8 cellular contexts compared by ENCODE assay signal in genomic region chr12:50111417-50111692, GRCh38. TPM values are rescaled to one million over a fixed set of nuclear protein-coding genes. Genes with fewer than 3 reads are reported as not detected.
DNase-seq lines count a peak whose midpoint lies in the region; ATAC-seq and TF ChIP-seq lines count a peak whose summit lies in the region.

No MANE protein-coding gene starts in this region.

- no peak for TF ChIP-seq CTCF in testis (IDR thresholded peaks at IDR 0.05)

- no peak for ATAC-seq in stimulated activated naive CD8-positive, alpha-beta T cell treated with anti-CD3 and anti-CD28 coated beads, Interleukin-15, Interleukin-2, amounts not matched to agents 100 U/mL and 50 U/mL, for 24 hours
- ATAC-seq in GM19351 (IDR thresholded peaks at IDR 0.05; ENCODE audit: unreplicated experiment) = no peak

- H3K9me3 ChIP-seq in iPS-18c (ENCODE audit: control insufficient read depth, insufficient read depth, low read length) = no peaks in the 10 kb centered on the region
- H3K9me3 ChIP-seq in testis = no peaks in the 10 kb centered on the region

- peaks cover 52% of the 10 kb centered on the region for H3K4me1 Mint-ChIP-seq in stimulated activated naive CD8-positive, alpha-beta T cell treated with anti-CD3 and anti-CD28 coated beads, Interleukin-15, Interleukin-2, amounts not matched to agents 100 ng/mL and 50 ng/mL, for 24 hours (ENCODE audit: low read depth)
- peaks cover 39% of the 10 kb centered on the region for H3K4me1 Mint-ChIP-seq in activated T-helper 1 cell treated with anti-CD3 and anti-CD28 coated beads, Interleukin-12 subunit alpha, Interleukin-12 subunit beta, Interleukin-2, Interleukin-4 antibody, amounts not matched to agents 30 ng/mL and 10 ng/mL and 1 ng/mL, durations not matched to agents 14 hours and 24 hours and 36 hours (ENCODE audit: low read depth)

- intact Hi-C loops in activated T-helper 1 cell treated with anti-CD3 and anti-CD28 coated beads, Interleukin-12 subunit alpha, Interleukin-12 subunit beta, Interleukin-2, Interleukin-4 antibody, amounts not matched to agents 30 ng/mL and 10 ng/mL and 1 ng/mL, durations not matched to agents 14 hours and 24 hours and 36 hours (cut with micrococcal nuclease) = loop anchor here (1.0 to 10.0 kb wide), 10 partner anchors 21 to 1061 kb away; partner anchors contain the start of genes ATF1, LIMA1, SLC11A2 and SMARCD1
- intact Hi-C loops in testis (cut with DNase I; ENCODE audit: low total_unique reads) = no loop called here

- H3K9me3 Mint-ChIP-seq in stimulated activated naive CD8-positive, alpha-beta T cell treated with anti-CD3 and anti-CD28 coated beads, Interleukin-15, Interleukin-2, amounts not matched to agents 100 ng/mL and 50 ng/mL, for 24 hours = no peaks in the 10 kb centered on the region
- H3K9me3 Mint-ChIP-seq in activated T-helper 1 cell treated with anti-CD3 and anti-CD28 coated beads, Interleukin-12 subunit alpha, Interleukin-12 subunit beta, Interleukin-2, Interleukin-4 antibody, amounts not matched to agents 30 ng/mL and 10 ng/mL and 1 ng/mL, durations not matched to agents 14 hours and 24 hours and 36 hours = no peaks in the 10 kb centered on the region

- H3K4me3 ChIP-seq in iPS-18c (ENCODE audit: insufficient read depth, low read depth, low read length) (peak overlapping the region; percentile 40), testis (peak overlapping the region; percentile 24 to 88)

- DNase-seq in stimulated activated naive CD8-positive, alpha-beta T cell treated with anti-CD3 and anti-CD28 coated beads, Interleukin-15, Interleukin-2, amounts not matched to agents 100 U/mL and 50 U/mL, for 24 hours = no peak
- no peak for DNase-seq in activated T-helper 1 cell treated with anti-CD3 and anti-CD28 coated beads, Interleukin-12 subunit alpha, Interleukin-12 subunit beta, Interleukin-2, Interleukin-4 antibody, amounts not matched to agents 30 ng/mL and 10 ng/mL and 1 ng/mL, durations not matched to agents 14 hours and 24 hours and 36 hours (ENCODE audit: low spot score)
- no peak for DNase-seq in testis
- DNase-seq in iPS-NIHi11 (ENCODE audit: low spot score) = no peak
- no peak for DNase-seq in NCI-H748 treated with DMSO at 0.1 percent for 48 hours (lab: John Stamatoyannopoulos, UW)

- H3K4me3 Mint-ChIP-seq in stimulated activated naive CD8-positive, alpha-beta T cell treated with anti-CD3 and anti-CD28 coated beads, Interleukin-15, Interleukin-2, amounts not matched to agents 100 ng/mL and 50 ng/mL, for 24 hours = peak overlapping the region; percentile 97
- peak overlapping the region; percentile 94 for H3K4me3 Mint-ChIP-seq in activated T-helper 1 cell treated with anti-CD3 and anti-CD28 coated beads, Interleukin-12 subunit alpha, Interleukin-12 subunit beta, Interleukin-2, Interleukin-4 antibody, amounts not matched to agents 30 ng/mL and 10 ng/mL and 1 ng/mL, durations not matched to agents 14 hours and 24 hours and 36 hours

- H3K4me1 ChIP-seq in testis = peaks cover 16% of the 10 kb centered on the region

- no peaks in the 10 kb centered on the region for H3K36me3 ChIP-seq in testis (ENCODE audit: low read depth, missing control alignments)

- peak overlapping the region; percentile 94 for H3K27ac Mint-ChIP-seq in stimulated activated naive CD8-positive, alpha-beta T cell treated with anti-CD3 and anti-CD28 coated beads, Interleukin-15, Interleukin-2, amounts not matched to agents 100 ng/mL and 50 ng/mL, for 24 hours
- H3K27ac Mint-ChIP-seq in activated T-helper 1 cell treated with anti-CD3 and anti-CD28 coated beads, Interleukin-12 subunit alpha, Interleukin-12 subunit beta, Interleukin-2, Interleukin-4 antibody, amounts not matched to agents 30 ng/mL and 10 ng/mL and 1 ng/mL, durations not matched to agents 14 hours and 24 hours and 36 hours = peak overlapping the region; percentile 94

- no peak for TF ChIP-seq POLR2A in testis (IDR thresholded peaks at IDR 0.05)

- 7 to 8% methylated on average over 18 of the region's 18 CpGs for WGBS in testis, 2 donors

- H3K27ac ChIP-seq in testis = peak overlapping the region in 1 of 2 donors; percentile 53

- H3K27me3 ChIP-seq in testis = no peaks in the 10 kb centered on the region

- peaks cover 11% of the 10 kb centered on the region for H3K36me3 Mint-ChIP-seq in stimulated activated naive CD8-positive, alpha-beta T cell treated with anti-CD3 and anti-CD28 coated beads, Interleukin-15, Interleukin-2, amounts not matched to agents 100 ng/mL and 50 ng/mL, for 24 hours (ENCODE audit: low read depth)
- H3K36me3 Mint-ChIP-seq in activated T-helper 1 cell treated with anti-CD3 and anti-CD28 coated beads, Interleukin-12 subunit alpha, Interleukin-12 subunit beta, Interleukin-2, Interleukin-4 antibody, amounts not matched to agents 30 ng/mL and 10 ng/mL and 1 ng/mL, durations not matched to agents 14 hours and 24 hours and 36 hours (ENCODE audit: low read depth) = peaks cover 7% of the 10 kb centered on the region

- H3K27me3 Mint-ChIP-seq in stimulated activated naive CD8-positive, alpha-beta T cell treated with anti-CD3 and anti-CD28 coated beads, Interleukin-15, Interleukin-2, amounts not matched to agents 100 ng/mL and 50 ng/mL, for 24 hours = no peaks in the 10 kb centered on the region
- no peaks in the 10 kb centered on the region for H3K27me3 Mint-ChIP-seq in activated T-helper 1 cell treated with anti-CD3 and anti-CD28 coated beads, Interleukin-12 subunit alpha, Interleukin-12 subunit beta, Interleukin-2, Interleukin-4 antibody, amounts not matched to agents 30 ng/mL and 10 ng/mL and 1 ng/mL, durations not matched to agents 14 hours and 24 hours and 36 hours (ENCODE audit: insufficient read depth)

RNA-seq across cellular contexts. Expression of gene COX14, which starts 0.7 kb away (rescaled TPM):
- 44.3 and 45.6 TPM in 2 replicates for total RNA-seq in activated T-helper 1 cell treated with anti-CD3 and anti-CD28 coated beads, Interleukin-12 subunit alpha, Interleukin-12 subunit beta, Interleukin-2, Interleukin-4 antibody, amounts not matched to agents 30 ng/mL and 10 ng/mL and 1 ng/mL, durations not matched to agents 14 hours and 24 hours and 36 hours
- 10 to 100 TPM; 38.7 to 54.9 TPM for total RNA-seq in testis
- polyA plus RNA-seq in testis (ENCODE audit: insufficient read depth, low read depth, low replicate concordance) = 50.2 TPM

RNA-seq across cellular contexts. Expression of gene GPD1, which starts 7.5 kb away (rescaled TPM):
- 0.29 and 0.88 TPM in 2 replicates for total RNA-seq in activated T-helper 1 cell treated with anti-CD3 and anti-CD28 coated beads, Interleukin-12 subunit alpha, Interleukin-12 subunit beta, Interleukin-2, Interleukin-4 antibody, amounts not matched to agents 30 ng/mL and 10 ng/mL and 1 ng/mL, durations not matched to agents 14 hours and 24 hours and 36 hours
- total RNA-seq in testis = 1 to 10 TPM; 2.1 to 2.4 TPM
- polyA plus RNA-seq in testis (ENCODE audit: insufficient read depth, low read depth, low replicate concordance) = 3.1 TPM

RNA-seq across cellular contexts. Expression of gene SMARCD1, which starts 26.2 kb away (rescaled TPM):
- 74.6 and 75.3 TPM in 2 replicates for total RNA-seq in activated T-helper 1 cell treated with anti-CD3 and anti-CD28 coated beads, Interleukin-12 subunit alpha, Interleukin-12 subunit beta, Interleukin-2, Interleukin-4 antibody, amounts not matched to agents 30 ng/mL and 10 ng/mL and 1 ng/mL, durations not matched to agents 14 hours and 24 hours and 36 hours
- 10 to 100 TPM; 87.6 to 99.0 TPM for total RNA-seq in testis
- 67.3 TPM for polyA plus RNA-seq in testis (ENCODE audit: insufficient read depth, low read depth, low replicate concordance)

RNA-seq across cellular contexts. Expression of gene ASIC1, which starts 54.0 kb away (rescaled TPM):
- 10.2 and 11.2 TPM in 2 replicates for total RNA-seq in activated T-helper 1 cell treated with anti-CD3 and anti-CD28 coated beads, Interleukin-12 subunit alpha, Interleukin-12 subunit beta, Interleukin-2, Interleukin-4 antibody, amounts not matched to agents 30 ng/mL and 10 ng/mL and 1 ng/mL, durations not matched to agents 14 hours and 24 hours and 36 hours
- total RNA-seq in testis = 1 to 10 TPM; 1.9 to 3.5 TPM
- polyA plus RNA-seq in testis (ENCODE audit: insufficient read depth, low read depth, low replicate concordance) = 2.7 TPM

RNA-seq across cellular contexts. Expression of gene CERS5, which starts 55.8 kb away (rescaled TPM):
- 64.2 and 67.9 TPM in 2 replicates for total RNA-seq in activated T-helper 1 cell treated with anti-CD3 and anti-CD28 coated beads, Interleukin-12 subunit alpha, Interleukin-12 subunit beta, Interleukin-2, Interleukin-4 antibody, amounts not matched to agents 30 ng/mL and 10 ng/mL and 1 ng/mL, durations not matched to agents 14 hours and 24 hours and 36 hours
- 10 to 100 TPM; 34.3 to 36.5 TPM for total RNA-seq in testis
- polyA plus RNA-seq in testis (ENCODE audit: insufficient read depth, low read depth, low replicate concordance) = 33.5 TPM
